24 cellular contexts compared by ENCODE assay signal in the genomic region with DNA sequence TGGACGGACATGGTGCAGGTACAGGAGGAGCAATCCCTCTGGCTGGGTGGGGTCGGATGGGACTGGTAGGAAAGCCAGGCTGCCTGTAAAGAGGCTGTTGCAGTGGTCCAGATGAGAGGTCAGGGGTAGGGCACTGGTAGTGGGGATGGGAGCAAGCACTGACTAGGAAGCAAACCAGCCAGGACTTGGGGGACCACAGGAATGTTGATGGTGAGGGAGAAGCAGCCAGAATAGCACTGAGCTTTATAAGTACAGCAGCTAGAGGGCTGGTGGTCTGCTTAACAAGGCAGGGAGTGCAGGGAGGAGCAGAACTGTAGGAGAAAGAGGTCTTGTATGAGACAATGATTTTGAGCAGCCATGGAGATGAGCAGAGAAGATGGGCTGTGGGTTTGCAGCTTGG. TPM values are rescaled to one million over a fixed set of nuclear protein-coding genes. Genes with fewer than 3 reads are reported as not detected.
A peak's percentile ranks its signal among the peaks of the same experiment; 100 is the strongest.
DNase-seq lines count a peak whose midpoint lies in the region; ATAC-seq and TF ChIP-seq lines count a peak whose summit lies in the region.
"Had no signal": no experiment of that assay in that cellular context is flagged by ENCODE, and none has a peak within 500 bp of the region (broad histone marks: within the 10 kb centered on the region; RNA-seq: fewer than 3 reads in every experiment).

No MANE protein-coding gene starts in this region.

- H4K91ac ChIP-seq in H9 (ENCODE audit: insufficient read length, low read depth, low read length), result no peak overlapping the region

- no peak overlapping the region for H2AFZ ChIP-seq in H9 (ENCODE audit: low read length)

- peak overlapping the region; percentile 47 for H3K27ac Mint-ChIP-seq in activated naive CD8-positive, alpha-beta T cell
- H3K27ac Mint-ChIP-seq in activated naive CD8-positive, alpha-beta T cell treated with anti-CD3 and anti-CD28 coated beads, Interleukin-2, amount 50 U/mL, for 24 hours, result no peak overlapping the region
- H3K27ac Mint-ChIP-seq in H9, result peak overlapping the region in 2 of 3 experiments; percentile 23 to 78; a peak in 2 of 7 replicates
- H3K27ac Mint-ChIP-seq in effector memory CD8-positive, alpha-beta T cell, result peak overlapping the region; percentile 10 to 45
- peak overlapping the region; percentile 35 for H3K27ac Mint-ChIP-seq in stimulated activated effector memory CD8-positive, alpha-beta T cell treated with anti-CD3 and anti-CD28 coated beads, Interleukin-12 subunit alpha, Interleukin-12 subunit beta, amount 100 ng/mL, for 72 hours
- H3K27ac Mint-ChIP-seq: dendritic cell treated with granulocyte-macrophage colony-stimulating factor and Interleukin-4, amounts not matched to agents 40 ng/mL and 50 ng/mL, for 4 days had no signal

- H3K4me3 Mint-ChIP-seq in activated naive CD8-positive, alpha-beta T cell, result no peak overlapping the region
- no peak overlapping the region for H3K4me3 Mint-ChIP-seq in activated naive CD8-positive, alpha-beta T cell treated with anti-CD3 and anti-CD28 coated beads, Interleukin-2, amount 50 U/mL, for 24 hours
- H3K4me3 Mint-ChIP-seq in H9, result no peak overlapping the region
- H3K4me3 Mint-ChIP-seq in effector memory CD8-positive, alpha-beta T cell, result no peak overlapping the region
- H3K4me3 Mint-ChIP-seq in stimulated activated effector memory CD8-positive, alpha-beta T cell treated with anti-CD3 and anti-CD28 coated beads, Interleukin-12 subunit alpha, Interleukin-12 subunit beta, amount 100 ng/mL, for 72 hours, result no peak overlapping the region
- H3K4me3 Mint-ChIP-seq: dendritic cell treated with granulocyte-macrophage colony-stimulating factor and Interleukin-4, amounts not matched to agents 40 ng/mL and 50 ng/mL, for 4 days; T-cell had no signal

- no peak overlapping the region for H2BK120ac ChIP-seq in H9 (ENCODE audit: low read depth, low read length, poor library complexity, severe bottlenecking)

- intact Hi-C loops in upper lobe of right lung (cut with DNase I), result no loop called here

- H3K56ac ChIP-seq in H9 (ENCODE audit: insufficient read length, low read depth, low read length), result no peak overlapping the region

- peaks cover 2% of the 10 kb centered on the region for H4K20me1 ChIP-seq in H9 (ENCODE audit: control insufficient read depth, insufficient read depth, insufficient read length)

- H4K8ac ChIP-seq in H9 (replicated peaks; ENCODE audit: insufficient read length, low read depth, low read length), result no peak overlapping the region

- H3K23me2 ChIP-seq in H9 (ENCODE audit: insufficient read length, low read depth, low read length, poor library complexity, severe bottlenecking), result no peaks in the 10 kb centered on the region

- H2AK5ac ChIP-seq in H9 (ENCODE audit: insufficient read length, low read length), result no peak overlapping the region

- H3K23ac ChIP-seq in H9 (ENCODE audit: insufficient read length, low read depth, low read length), result no peak overlapping the region

- no peak for ATAC-seq in activated naive CD8-positive, alpha-beta T cell treated with anti-CD3 and anti-CD28 coated beads, Interleukin-2, amount 50 U/mL, for 24 hours
- no peak for ATAC-seq in effector memory CD8-positive, alpha-beta T cell (replicated peaks)
- ATAC-seq in stimulated activated effector memory CD8-positive, alpha-beta T cell treated with anti-CD3 and anti-CD28 coated beads, Interleukin-12 subunit alpha, Interleukin-12 subunit beta, amount 100 ng/mL, for 72 hours, result no peak
- ATAC-seq in GM21390 (IDR thresholded peaks at IDR 0.05; ENCODE audit: unreplicated experiment) (no peak), HG03565 (IDR thresholded peaks at IDR 0.05; ENCODE audit: unreplicated experiment) (no peak), upper lobe of right lung (no peak)
- ATAC-seq: left cardiac atrium, Panc1, T-cell had no signal

- H3K4me3 ChIP-seq in upper lobe of right lung, result no peak overlapping the region
- H3K4me3 ChIP-seq: BLaER1 treated with 17β-estradiol and CSF1 and Interleukin-3, amounts not matched to agents 10 nM and 100 nM; SJSA1; uterus had no signal

- no peaks in the 10 kb centered on the region for H3K4me1 ChIP-seq in H9 (ENCODE audit: insufficient read depth, low read length)
- no peaks in the 10 kb centered on the region for H3K4me1 ChIP-seq in upper lobe of right lung
- H3K4me1 ChIP-seq: SJSA1, uterus had no signal

- no peak for DNase-seq in activated naive CD8-positive, alpha-beta T cell treated with anti-CD3 and anti-CD28 coated beads, Interleukin-2, amount 50 U/mL, for 24 hours
- DNase-seq in H9, result no peak
- no peak for DNase-seq in effector memory CD8-positive, alpha-beta T cell
- DNase-seq in stimulated activated effector memory CD8-positive, alpha-beta T cell treated with anti-CD3 and anti-CD28 coated beads, Interleukin-12 subunit alpha, Interleukin-12 subunit beta, amount 100 ng/mL, for 72 hours (ENCODE audit: low spot score in 2 of 2), result no peak
- no peak for DNase-seq in upper lobe of right lung
- DNase-seq: activated T-cell treated with anti-CD3 and anti-CD28 coated beads, Interleukin-2, amount 50 U/mL, for 48 hours; EL; HCEC 1CT; left cardiac atrium; mammary epithelial cell; NCI-H1048; NCI-H187; NCI-H526; occipital lobe; T-cell; uterus had no signal

- H2BK12ac ChIP-seq in H9 (ENCODE audit: insufficient read length, low read depth, low read length), result no peak overlapping the region

- H3K27ac ChIP-seq in H9 (ENCODE audit: insufficient read length, low read depth, low read length) (no peak overlapping the region), upper lobe of right lung (no peak overlapping the region)
- H3K27ac ChIP-seq: BLaER1 treated with 17β-estradiol and CSF1 and Interleukin-3, amounts not matched to agents 10 nM and 100 nM; HL-60; SJSA1; uterus had no signal

- H3K9me3 ChIP-seq in H9 (ENCODE audit: control insufficient read depth, low read depth, low read length), result no peaks in the 10 kb centered on the region
- H3K9me3 ChIP-seq in upper lobe of right lung, result no peaks in the 10 kb centered on the region
- H3K9me3 ChIP-seq: BLaER1 treated with 17β-estradiol and CSF1 and Interleukin-3, amounts not matched to agents 10 nM and 100 nM; SJSA1; uterus had no signal

- peaks cover 9% of the 10 kb centered on the region for H3K4me1 Mint-ChIP-seq in activated naive CD8-positive, alpha-beta T cell (ENCODE audit: low read depth)
- peaks cover 6% of the 10 kb centered on the region for H3K4me1 Mint-ChIP-seq in activated naive CD8-positive, alpha-beta T cell treated with anti-CD3 and anti-CD28 coated beads, Interleukin-2, amount 50 U/mL, for 24 hours
- H3K4me1 Mint-ChIP-seq in H9, result peaks cover 3 to 4% of the 10 kb centered on the region in 2 experiments; a peak in 2 of 4 replicates
- H3K4me1 Mint-ChIP-seq in effector memory CD8-positive, alpha-beta T cell (ENCODE audit: low read depth in 2 of 2), result no peaks in the 10 kb centered on the region
- H3K4me1 Mint-ChIP-seq in stimulated activated effector memory CD8-positive, alpha-beta T cell treated with anti-CD3 and anti-CD28 coated beads, Interleukin-12 subunit alpha, Interleukin-12 subunit beta, amount 100 ng/mL, for 72 hours, result no peaks in the 10 kb centered on the region

- H3K79me2 ChIP-seq in H9 (ENCODE audit: insufficient read depth, low read length), result no peaks in the 10 kb centered on the region

- H3K79me1 ChIP-seq in H9 (ENCODE audit: insufficient read depth, low read depth, low read length, poor library complexity, severe bottlenecking), result no peaks in the 10 kb centered on the region

- no peak overlapping the region for H3K14ac ChIP-seq in H9 (ENCODE audit: insufficient read depth, low read length)

- TF ChIP-seq CTCF in H9 (conservative IDR thresholded peaks at IDR 0.05), result no peak
- TF ChIP-seq CTCF in upper lobe of right lung (IDR thresholded peaks at IDR 0.05), result no peak

- no peak overlapping the region for H3K9ac ChIP-seq in H9 (ENCODE audit: extremely low read depth, insufficient read length, low read length)
- H3K9ac ChIP-seq: BLaER1 treated with 17β-estradiol and CSF1 and Interleukin-3, amounts not matched to agents 10 nM and 100 nM had no signal

- H2BK20ac ChIP-seq in H9 (ENCODE audit: low read depth, low read length, poor library complexity, severe bottlenecking), result no peak overlapping the region

- H2BK5ac ChIP-seq in H9 (ENCODE audit: insufficient read length, low read length), result no peak overlapping the region

- no peak overlapping the region for H3K18ac ChIP-seq in H9 (ENCODE audit: insufficient read length, low read depth, low read length)

- H3K4ac ChIP-seq in H9 (ENCODE audit: low read depth, low read length), result no peak overlapping the region

- H3K36me3 Mint-ChIP-seq in activated naive CD8-positive, alpha-beta T cell, result peaks cover 11% of the 10 kb centered on the region
- peaks cover 62% of the 10 kb centered on the region for H3K36me3 Mint-ChIP-seq in activated naive CD8-positive, alpha-beta T cell treated with anti-CD3 and anti-CD28 coated beads, Interleukin-2, amount 50 U/mL, for 24 hours (ENCODE audit: low read depth)
- H3K36me3 Mint-ChIP-seq in H9 (ENCODE audit: insufficient read depth in 1 of 3, low read depth in 3 of 3), result peaks cover 49 to 75% (median 52%) of the 10 kb centered on the region in 3 experiments; a peak in 6 of 7 replicates
- peaks cover 17% of the 10 kb centered on the region for H3K36me3 Mint-ChIP-seq in effector memory CD8-positive, alpha-beta T cell (ENCODE audit: insufficient read depth)
- peaks cover 62% of the 10 kb centered on the region for H3K36me3 Mint-ChIP-seq in stimulated activated effector memory CD8-positive, alpha-beta T cell treated with anti-CD3 and anti-CD28 coated beads, Interleukin-12 subunit alpha, Interleukin-12 subunit beta, amount 100 ng/mL, for 72 hours

- H3K9me3 Mint-ChIP-seq in activated naive CD8-positive, alpha-beta T cell (ENCODE audit: low read depth), result no peaks in the 10 kb centered on the region
- H3K9me3 Mint-ChIP-seq in activated naive CD8-positive, alpha-beta T cell treated with anti-CD3 and anti-CD28 coated beads, Interleukin-2, amount 50 U/mL, for 24 hours, result no peaks in the 10 kb centered on the region
- H3K9me3 Mint-ChIP-seq in H9, result no peaks in the 10 kb centered on the region
- no peaks in the 10 kb centered on the region for H3K9me3 Mint-ChIP-seq in effector memory CD8-positive, alpha-beta T cell
- H3K9me3 Mint-ChIP-seq in stimulated activated effector memory CD8-positive, alpha-beta T cell treated with anti-CD3 and anti-CD28 coated beads, Interleukin-12 subunit alpha, Interleukin-12 subunit beta, amount 100 ng/mL, for 72 hours, result no peaks in the 10 kb centered on the region
- H3K9me3 Mint-ChIP-seq: dendritic cell treated with granulocyte-macrophage colony-stimulating factor and Interleukin-4, amounts not matched to agents 40 ng/mL and 50 ng/mL, for 4 days; T-cell had no signal

- no CpG with 5 or more reads among the region's 2 CpGs for WGBS in H9 (ENCODE audit: extremely low coverage, insufficient read length, low lambda C conversion rate)

- peaks cover 76% of the 10 kb centered on the region for H3K36me3 ChIP-seq in upper lobe of right lung
- H3K36me3 ChIP-seq: uterus had no signal

- no peaks in the 10 kb centered on the region for H3K27me3 ChIP-seq in H9 (ENCODE audit: insufficient read depth, low read length)
- no peaks in the 10 kb centered on the region for H3K27me3 ChIP-seq in upper lobe of right lung
- H3K27me3 ChIP-seq: BLaER1 treated with 17β-estradiol and CSF1 and Interleukin-3, amounts not matched to agents 10 nM and 100 nM; SJSA1; uterus had no signal

- H3K4me2 ChIP-seq in H9 (ENCODE audit: insufficient read depth, insufficient read length, low read length), result no peak overlapping the region
- H3K4me2 ChIP-seq: BLaER1 treated with 17β-estradiol and CSF1 and Interleukin-3, amounts not matched to agents 10 nM and 100 nM had no signal

- H4K5ac ChIP-seq in H9 (ENCODE audit: insufficient read length, low read depth, low read length), result no peak overlapping the region

- H3T11ph ChIP-seq in H9 (ENCODE audit: low read length), result no peak overlapping the region

- no peak overlapping the region for H2BK15ac ChIP-seq in H9 (ENCODE audit: low read depth, low read length)

- no peaks in the 10 kb centered on the region for H3K27me3 Mint-ChIP-seq in activated naive CD8-positive, alpha-beta T cell
- no peaks in the 10 kb centered on the region for H3K27me3 Mint-ChIP-seq in activated naive CD8-positive, alpha-beta T cell treated with anti-CD3 and anti-CD28 coated beads, Interleukin-2, amount 50 U/mL, for 24 hours
- no peaks in the 10 kb centered on the region for H3K27me3 Mint-ChIP-seq in H9 (ENCODE audit: low read depth)
- no peaks in the 10 kb centered on the region for H3K27me3 Mint-ChIP-seq in effector memory CD8-positive, alpha-beta T cell
- H3K27me3 Mint-ChIP-seq: dendritic cell treated with granulocyte-macrophage colony-stimulating factor and Interleukin-4, amounts not matched to agents 40 ng/mL and 50 ng/mL, for 4 days; T-cell had no signal

RNA-seq across cellular contexts. Expression of a gene that starts 38.7 kb away (rescaled TPM):
- 38.0 and 42.2 TPM in 2 replicates for total RNA-seq in H9 (2021)
- 56.2 TPM for total RNA-seq in upper lobe of right lung

RNA-seq across cellular contexts. Expression of a gene that starts 59.4 kb away (rescaled TPM):
- 49.3 and 55.3 TPM in 2 replicates for total RNA-seq in H9 (2021)
- total RNA-seq in upper lobe of right lung, result 23.5 TPM

RNA-seq across cellular contexts. Expression of a gene that starts 59.6 kb away (rescaled TPM):
- total RNA-seq in H9 (2021) (8.4 and 11.8 TPM in 2 replicates), upper lobe of right lung (6.9 TPM)
